In the genomic region with DNA sequence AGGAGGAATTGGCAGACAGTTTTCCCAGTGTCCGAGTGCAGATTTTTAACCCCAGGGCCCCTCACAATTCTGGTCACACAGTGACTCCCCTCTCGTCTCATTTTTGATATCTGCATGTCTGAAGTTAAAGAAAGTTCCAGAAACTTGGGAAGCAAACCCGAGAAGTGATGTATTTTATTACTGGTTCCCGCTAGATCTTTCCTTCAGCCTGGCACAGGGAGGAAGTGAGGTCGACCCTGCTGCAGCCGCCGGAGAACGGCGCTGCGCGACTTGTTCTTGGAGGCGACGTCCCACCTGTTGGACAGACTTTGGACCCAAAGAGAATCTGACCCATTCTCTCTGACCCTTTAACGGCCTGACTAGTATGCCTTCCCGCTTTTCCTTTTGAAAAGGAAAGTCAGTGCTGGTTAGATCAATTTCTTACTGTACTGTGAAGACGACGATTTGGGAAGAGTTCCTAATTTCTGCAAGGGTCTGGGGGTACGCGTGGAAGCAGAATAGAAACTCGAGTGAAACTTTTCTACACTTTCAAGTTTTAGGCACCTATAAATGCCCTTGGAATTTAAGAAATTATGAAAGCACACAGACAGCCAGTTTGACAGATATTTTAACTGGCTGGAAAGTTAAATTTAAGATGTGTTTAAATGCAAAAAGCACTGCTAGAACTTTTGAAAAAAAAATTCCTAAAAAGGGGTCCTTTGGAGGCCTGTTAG, we compare ENCODE assay signal across 8 cellular contexts. TPM values are rescaled to one million over a fixed set of nuclear protein-coding genes. Genes with fewer than 3 reads are reported as not detected.
DNase-seq lines count a peak whose midpoint lies in the region; ATAC-seq, FAIRE-seq and TF ChIP-seq lines count a peak whose summit lies in the region.

No MANE protein-coding gene starts in this region.

- peak in 3 of 9 donors; percentile 22 to 39 (median 32) for TF ChIP-seq CTCF in heart right ventricle (IDR thresholded peaks at IDR 0.05)
- peak in 1 of 4 experiments; percentile 18 for TF ChIP-seq CTCF in prostate gland (IDR thresholded peaks at IDR 0.05)

- H3K27me3 Mint-ChIP-seq in activated naive CD8-positive, alpha-beta T cell = no peaks in the 10 kb centered on the region

- DNase-seq in AG08396 (ENCODE audit: low spot score) = peak; percentile 33
- DNase-seq in GM12892 (ENCODE audit: insufficient read length) = no peak
- peak; percentile 20 for DNase-seq in NCI-H345 treated with DMSO at 0.1 percent for 48 hours (lab: John Stamatoyannopoulos, UW; ENCODE audit: unreplicated experiment)
- DNase-seq in heart right ventricle = peak; percentile 30 to 32
- DNase-seq in prostate gland (ENCODE audit: low spot score) = peak; percentile 52
- DNase-seq in activated CD4-positive, CD25-positive, alpha-beta regulatory T cell (lab: John Stamatoyannopoulos, UW) = no peak

- peaks cover 6 to 59% (median 44%) of the 10 kb centered on the region in 9 donors for H3K4me1 ChIP-seq in heart right ventricle
- peaks cover 4% of the 10 kb centered on the region for H3K4me1 ChIP-seq in prostate gland (replicated peaks)

- no peaks in the 10 kb centered on the region for H3K9me3 Mint-ChIP-seq in activated naive CD8-positive, alpha-beta T cell (ENCODE audit: low read depth)

- peak in 2 of 8 donors; percentile 23 to 41 for ATAC-seq in heart right ventricle
- ATAC-seq in GM21423 (IDR thresholded peaks at IDR 0.05; ENCODE audit: unreplicated experiment) = no peak

- H3K9me3 ChIP-seq in heart right ventricle = no peaks in the 10 kb centered on the region
- no peaks in the 10 kb centered on the region for H3K9me3 ChIP-seq in prostate gland

- peak overlapping the region; percentile 96 for H3K27ac Mint-ChIP-seq in activated naive CD8-positive, alpha-beta T cell

- peak overlapping the region; percentile 86 to 98 (median 94) for H3K27ac ChIP-seq in heart right ventricle
- peak overlapping the region; percentile 93 to 98 for H3K27ac ChIP-seq in prostate gland

- intact Hi-C loops in heart right ventricle (cut with DNase I) (no loop called here), prostate gland (cut with DNase I) (loop anchor here (10.0 kb wide), 1 partner anchor 680 kb away; no protein-coding TSS in a partner anchor)

- no peaks in the 10 kb centered on the region for H3K27me3 ChIP-seq in heart right ventricle
- no peaks in the 10 kb centered on the region for H3K27me3 ChIP-seq in prostate gland (replicated peaks; ENCODE audit: insufficient read depth)

- peak overlapping the region; percentile 97 for H3K4me3 Mint-ChIP-seq in activated naive CD8-positive, alpha-beta T cell

- H3K4me1 Mint-ChIP-seq in activated naive CD8-positive, alpha-beta T cell (ENCODE audit: low read depth) = peaks cover 72% of the 10 kb centered on the region

- peaks cover 0 to 14% (median 0%) of the 10 kb centered on the region in 9 donors for H3K36me3 ChIP-seq in heart right ventricle
- no peaks in the 10 kb centered on the region for H3K36me3 ChIP-seq in prostate gland

- H3K36me3 Mint-ChIP-seq in activated naive CD8-positive, alpha-beta T cell = peaks cover 6% of the 10 kb centered on the region

- H3K4me3 ChIP-seq in heart right ventricle (peak overlapping the region; percentile 57 to 82 (median 68)), prostate gland (peak overlapping the region; percentile 72 to 74)

- TF ChIP-seq POLR2A in GM12892 (IDR thresholded peaks at IDR 0.05; ENCODE audit: low read depth, low read length) (no peak), prostate gland (IDR thresholded peaks at IDR 0.05) (no peak)

- peak; percentile 9 for FAIRE-seq in GM12892 (lab: Jason Lieb, UNC)

- 1 to 2% methylated on average over 20 of the region's 20 CpGs for WGBS in heart right ventricle, 2 donors
- WGBS in prostate gland = 2% methylated on average over 20 of the region's 20 CpGs

RNA-seq across cellular contexts. Expression of a gene that starts 0.7 kb away (rescaled TPM):
- 13.8 TPM for polyA plus RNA-seq in GM12892 (2012; ENCODE audit: missing spikeins)
- total RNA-seq in heart right ventricle (10 to 100 TPM; 15.2 to 35.1 (median 25.9) TPM), prostate gland (10 to 100 TPM; 35.5 to 51.8 TPM)
- polyA plus RNA-seq in heart right ventricle = 1 to 10 TPM; 4.4 to 5.8 TPM

Comparison
In these comparisons a context has a peak if more than half of its experiments do, and no peak if none do; other contexts are left out.
1. DNase-seq: peak in AG08396 (single experiment), NCI-H345 treated with DMSO at 0.1 percent for 48 hours (single experiment), heart right ventricle (2 of 2) and prostate gland (single experiment); none in GM12892 (single experiment) and activated CD4-positive, CD25-positive, alpha-beta regulatory T cell (0 of 4).